24 cellular contexts compared by ENCODE assay signal in genomic region chr16:86256995-86257394, GRCh38.
"Had no signal": no experiment of that assay in that cellular context is flagged by ENCODE, and none has a peak within 500 bp of the region (broad histone marks: within the 10 kb centered on the region; RNA-seq: fewer than 3 reads in every experiment).

No MANE protein-coding gene starts in this region.

- H3K27me3 ChIP-seq: MG63, Peyer's patch had no signal

- H3K4me1 ChIP-seq: Peyer's patch had no signal

- H3K36me3 ChIP-seq: MG63, Peyer's patch had no signal

- DNase-seq: activated CD4-positive, alpha-beta T cell treated with anti-CD3 and anti-CD28 coated beads for 48 hours; activated CD4-positive, alpha-beta T cell treated with anti-CD3 and anti-CD28 coated beads, Interleukin-2, amount 50 U/mL, for 4 hours; activated CD4-positive, CD25-positive, alpha-beta regulatory T cell treated with anti-CD3 and anti-CD28 coated beads, Interleukin-2, amount 50 U/mL, for 72 hours; activated CD8-positive, alpha-beta memory T cell treated with anti-CD3 and anti-CD28 coated beads, Interleukin-2, amount 50 U/mL, for 48 hours; activated CD8-positive, alpha-beta T cell treated with anti-CD3 and anti-CD28 coated beads, Interleukin-2, amount 10 ng/mL, durations not matched to agents 7 days and 5 days; activated naive CD4-positive, alpha-beta T cell treated with anti-CD3 and anti-CD28 coated beads, Interleukin-2, amount 50 U/mL, for 16 hours; activated T-cell treated with anti-CD3 and anti-CD28 coated beads, Interleukin-2, amount 50 U/mL, for 1 hour; amygdala; cerebellar nuclear complex; MG63; MV-4-11; NCI-H1092 treated with DMSO at 0.1 percent for 48 hours; NCI-H1417 treated with DMSO at 0.1 percent for 48 hours; NCI-H1694; NCI-H2029; NCI-H2107; NCI-H345; NCI-H510A treated with DMSO at 0.1 percent for 48 hours; NCI-H69; Peyer's patch; SHP77 treated with DMSO at 0.1 percent for 48 hours; T-helper 17 cell; T-helper 9 cell had no signal

- H3K4me3 ChIP-seq: MG63, Peyer's patch had no signal

- ATAC-seq: activated CD8-positive, alpha-beta T cell treated with anti-CD3 and anti-CD28 coated beads, Interleukin-2, amount 10 ng/mL, durations not matched to agents 7 days and 5 days; T-helper 17 cell; WTC11 had no signal
